In genomic region chr5:119478781-119479180, GRCh38 we compare ENCODE assay signal across 25 cellular contexts.
"Had no signal": no experiment of that assay in that cellular context is flagged by ENCODE, and none has a peak within 500 bp of the region (broad histone marks: within the 10 kb centered on the region; RNA-seq: fewer than 3 reads in every experiment).

No MANE protein-coding gene starts in this region.

- H3K4me1 Mint-ChIP-seq: activated T-helper 17 cell treated with anti-CD3 and anti-CD28 coated beads, Interleukin-2, amount 50 U/mL, for 72 hours; central memory CD8-positive, alpha-beta T cell; T-cell had no signal

- H3K36me3 ChIP-seq: colonic mucosa had no signal

- H3K4me1 ChIP-seq: ascending aorta, colonic mucosa, esophagus muscularis mucosa, gastroesophageal sphincter, testis had no signal

- H3K4me3 Mint-ChIP-seq: activated T-helper 17 cell treated with anti-CD3 and anti-CD28 coated beads, Interleukin-2, amount 50 U/mL, for 72 hours; central memory CD8-positive, alpha-beta T cell; effector memory CD8-positive, alpha-beta T cell; naive B cell; stimulated activated naive B cell treated with anti-CD40 and anti-IgM and Interleukin-4, amounts not matched to agents 10 μg/mL and 1 μg/mL and 100 μg/mL, for 72 hours; T-cell; type B pancreatic cell had no signal

- H3K9me3 ChIP-seq: ascending aorta, colonic mucosa, esophagus muscularis mucosa, gastroesophageal sphincter, testis had no signal

- H3K27me3 ChIP-seq: ascending aorta, brain microvascular endothelial cell, colonic mucosa, dorsolateral prefrontal cortex, esophagus muscularis mucosa, gastroesophageal sphincter, testis had no signal

- H3K27me3 Mint-ChIP-seq: activated T-helper 17 cell treated with anti-CD3 and anti-CD28 coated beads, Interleukin-2, amount 50 U/mL, for 72 hours; central memory CD8-positive, alpha-beta T cell; effector memory CD8-positive, alpha-beta T cell; naive B cell; stimulated activated naive B cell treated with anti-CD40 and anti-IgM and Interleukin-4, amounts not matched to agents 10 μg/mL and 1 μg/mL and 100 μg/mL, for 72 hours; T-cell; type B pancreatic cell had no signal

- H3K9me3 Mint-ChIP-seq: activated naive CD4-positive, alpha-beta T cell treated with anti-CD3 and anti-CD28 coated beads, Interleukin-2, amount 50 U/mL, for 72 hours; activated T-helper 17 cell treated with anti-CD3 and anti-CD28 coated beads, Interleukin-2, amount 50 U/mL, for 72 hours; central memory CD8-positive, alpha-beta T cell; effector memory CD8-positive, alpha-beta T cell; naive B cell; stimulated activated naive B cell treated with anti-CD40 and anti-IgM and Interleukin-4, amounts not matched to agents 10 μg/mL and 1 μg/mL and 100 μg/mL, for 72 hours; T-cell; type B pancreatic cell had no signal

- H3K4me3 ChIP-seq: ascending aorta, colonic mucosa, esophagus muscularis mucosa, gastroesophageal sphincter, testis had no signal

- H3K27ac Mint-ChIP-seq: activated naive CD4-positive, alpha-beta T cell treated with anti-CD3 and anti-CD28 coated beads, Interleukin-2, amount 50 U/mL, for 72 hours; activated T-helper 17 cell treated with anti-CD3 and anti-CD28 coated beads, Interleukin-2, amount 50 U/mL, for 72 hours; stimulated activated naive B cell treated with anti-CD40 and anti-IgM and Interleukin-4, amounts not matched to agents 10 μg/mL and 1 μg/mL and 100 μg/mL, for 72 hours; T-cell; type B pancreatic cell had no signal

- DNase-seq: activated CD4-positive, alpha-beta T cell treated with anti-CD3 and anti-CD28 coated beads for 1 hour; activated T-cell treated with anti-CD3 and anti-CD28 coated beads, Interleukin-2, amount 50 U/mL, for 1 hour; brain microvascular endothelial cell; colonic mucosa; dorsolateral prefrontal cortex; effector memory CD8-positive, alpha-beta T cell; head of caudate nucleus; hypothalamus; left cardiac atrium; naive B cell; occipital lobe; posterior cingulate gyrus; small intestine; stimulated activated CD4-positive, alpha-beta T cell treated with anti-CD3 and anti-CD28 coated beads, Interleukin-2, amount 100 ng/mL, for 24 hours; stimulated activated naive B cell treated with anti-CD40 and anti-IgM and Interleukin-4, amounts not matched to agents 10 μg/mL and 1 μg/mL and 100 μg/mL, for 72 hours; T-cell; testis; WERI-Rb-1 had no signal

- H3K27ac ChIP-seq: ascending aorta, brain microvascular endothelial cell, colonic mucosa, esophagus muscularis mucosa, gastroesophageal sphincter, testis, WERI-Rb-1 had no signal
